10 cellular contexts compared by ENCODE assay signal in the genomic region with DNA sequence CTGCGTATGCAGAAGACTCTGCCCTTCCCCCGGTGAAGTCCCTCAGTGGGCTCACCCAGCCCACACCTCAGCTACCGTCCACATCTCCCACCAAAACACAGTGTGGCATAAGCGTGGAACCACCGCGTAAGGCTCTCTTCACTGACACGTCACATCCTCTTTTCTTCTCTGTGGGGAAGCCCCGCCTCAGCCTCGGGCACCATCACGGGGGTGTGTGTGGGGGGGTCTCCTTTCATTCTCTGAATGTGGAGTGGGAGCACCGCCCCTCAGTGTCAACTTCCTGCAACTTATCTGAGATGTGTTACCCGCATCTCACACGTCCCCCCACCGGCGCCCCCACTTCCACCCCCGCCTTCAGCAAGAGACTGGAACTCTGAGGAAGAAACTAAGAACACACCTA.
DNase-seq lines count a peak whose midpoint lies in the region; ATAC-seq lines count a peak whose summit lies in the region.
"Had no signal": no experiment of that assay in that cellular context is flagged by ENCODE, and none has a peak within 500 bp of the region (broad histone marks: within the 10 kb centered on the region; RNA-seq: fewer than 3 reads in every experiment).

No MANE protein-coding gene starts in this region.

- ATAC-seq in T-helper 17 cell (peak; percentile 96), naive B cell (ENCODE audit: low read depth in 2 of 2) (peak; percentile 99)
- peak; percentile 85 for ATAC-seq in stimulated activated memory B cell treated with anti-CD40 and anti-IgM and Interleukin-4, amounts not matched to agents 10 μg/mL and 1 μg/mL and 100 μg/mL, for 72 hours

- H3K9me3 Mint-ChIP-seq in activated T-helper 1 cell treated with anti-CD3 and anti-CD28 coated beads, Interleukin-12 subunit alpha, Interleukin-12 subunit beta, Interleukin-2, Interleukin-4 antibody, amounts not matched to agents 30 ng/mL and 10 ng/mL and 1 ng/mL, durations not matched to agents 14 hours and 24 hours and 36 hours = peaks cover 3% of the 10 kb centered on the region
- peaks cover 0 to 3% (median 0%) of the 10 kb centered on the region in 7 donors for H3K9me3 Mint-ChIP-seq in naive B cell
- H3K9me3 Mint-ChIP-seq in stimulated activated memory B cell treated with anti-CD40 and anti-IgM and Interleukin-4, amounts not matched to agents 10 μg/mL and 1 μg/mL and 100 μg/mL, for 72 hours = no peaks in the 10 kb centered on the region

- intact Hi-C loops in activated T-helper 1 cell treated with anti-CD3 and anti-CD28 coated beads, Interleukin-12 subunit alpha, Interleukin-12 subunit beta, Interleukin-2, Interleukin-4 antibody, amounts not matched to agents 30 ng/mL and 10 ng/mL and 1 ng/mL, durations not matched to agents 14 hours and 24 hours and 36 hours (cut with micrococcal nuclease) = loop anchor here (5.0 kb wide), 1 partner anchor 195 kb away; no protein-coding TSS in a partner anchor

- peaks cover 3% of the 10 kb centered on the region for H3K36me3 Mint-ChIP-seq in T-helper 17 cell (ENCODE audit: low read depth)
- peaks cover 3% of the 10 kb centered on the region for H3K36me3 Mint-ChIP-seq in activated T-helper 1 cell treated with anti-CD3 and anti-CD28 coated beads, Interleukin-12 subunit alpha, Interleukin-12 subunit beta, Interleukin-2, Interleukin-4 antibody, amounts not matched to agents 30 ng/mL and 10 ng/mL and 1 ng/mL, durations not matched to agents 14 hours and 24 hours and 36 hours (ENCODE audit: low read depth)
- peaks cover 0 to 6% of the 10 kb centered on the region in 2 donors for H3K36me3 Mint-ChIP-seq in naive B cell
- no peaks in the 10 kb centered on the region for H3K36me3 Mint-ChIP-seq in stimulated activated memory B cell treated with anti-CD40 and anti-IgM and Interleukin-4, amounts not matched to agents 10 μg/mL and 1 μg/mL and 100 μg/mL, for 72 hours

- H3K4me1 Mint-ChIP-seq in T-helper 17 cell = peaks cover 16% of the 10 kb centered on the region
- peaks cover 42% of the 10 kb centered on the region for H3K4me1 Mint-ChIP-seq in activated T-helper 1 cell treated with anti-CD3 and anti-CD28 coated beads, Interleukin-12 subunit alpha, Interleukin-12 subunit beta, Interleukin-2, Interleukin-4 antibody, amounts not matched to agents 30 ng/mL and 10 ng/mL and 1 ng/mL, durations not matched to agents 14 hours and 24 hours and 36 hours (ENCODE audit: low read depth)
- peaks cover 14 to 26% (median 19%) of the 10 kb centered on the region in 3 donors for H3K4me1 Mint-ChIP-seq in naive B cell
- peaks cover 23% of the 10 kb centered on the region for H3K4me1 Mint-ChIP-seq in stimulated activated memory B cell treated with anti-CD40 and anti-IgM and Interleukin-4, amounts not matched to agents 10 μg/mL and 1 μg/mL and 100 μg/mL, for 72 hours

- no peaks in the 10 kb centered on the region for H3K9me3 ChIP-seq in T-helper 17 cell (ENCODE audit: control insufficient read depth, low read length, poor library complexity, severe bottlenecking)

- DNase-seq in T-helper 17 cell (peak; percentile 11 to 36 (median 18)), naive B cell (peak; percentile 85), NCI-H774 (lab: John Stamatoyannopoulos, UW) (no peak), NCI-H1417 (lab: John Stamatoyannopoulos, UW) (no peak), NAMALWA (ENCODE audit: low spot score) (no peak), SIG-M5 treated with dmso at 0.1 percent for 504 hours (lab: John Stamatoyannopoulos, UW; ENCODE audit: unreplicated experiment) (no peak)
- peak; percentile 42 for DNase-seq in activated T-helper 1 cell treated with anti-CD3 and anti-CD28 coated beads, Interleukin-12 subunit alpha, Interleukin-12 subunit beta, Interleukin-2, Interleukin-4 antibody, amounts not matched to agents 30 ng/mL and 10 ng/mL and 1 ng/mL, durations not matched to agents 14 hours and 24 hours and 36 hours (ENCODE audit: low spot score)
- DNase-seq: anterior cingulate cortex, NCI-H2081 had no signal

- H3K27ac Mint-ChIP-seq in T-helper 17 cell (peak overlapping the region; percentile 91), naive B cell (peak overlapping the region; percentile 97 to 100 (median 98))
- peak overlapping the region; percentile 96 for H3K27ac Mint-ChIP-seq in activated T-helper 1 cell treated with anti-CD3 and anti-CD28 coated beads, Interleukin-12 subunit alpha, Interleukin-12 subunit beta, Interleukin-2, Interleukin-4 antibody, amounts not matched to agents 30 ng/mL and 10 ng/mL and 1 ng/mL, durations not matched to agents 14 hours and 24 hours and 36 hours
- H3K27ac Mint-ChIP-seq in stimulated activated memory B cell treated with anti-CD40 and anti-IgM and Interleukin-4, amounts not matched to agents 10 μg/mL and 1 μg/mL and 100 μg/mL, for 72 hours = peak overlapping the region; percentile 86

- no peaks in the 10 kb centered on the region for H3K27me3 Mint-ChIP-seq in T-helper 17 cell
- no peaks in the 10 kb centered on the region for H3K27me3 Mint-ChIP-seq in activated T-helper 1 cell treated with anti-CD3 and anti-CD28 coated beads, Interleukin-12 subunit alpha, Interleukin-12 subunit beta, Interleukin-2, Interleukin-4 antibody, amounts not matched to agents 30 ng/mL and 10 ng/mL and 1 ng/mL, durations not matched to agents 14 hours and 24 hours and 36 hours (ENCODE audit: insufficient read depth)
- H3K27me3 Mint-ChIP-seq in naive B cell = no peaks in the 10 kb centered on the region
- no peaks in the 10 kb centered on the region for H3K27me3 Mint-ChIP-seq in stimulated activated memory B cell treated with anti-CD40 and anti-IgM and Interleukin-4, amounts not matched to agents 10 μg/mL and 1 μg/mL and 100 μg/mL, for 72 hours

- H3K4me3 Mint-ChIP-seq in T-helper 17 cell (peak overlapping the region; percentile 84), naive B cell (peak overlapping the region; percentile 51 to 92 (median 83))
- peak overlapping the region; percentile 51 for H3K4me3 Mint-ChIP-seq in activated T-helper 1 cell treated with anti-CD3 and anti-CD28 coated beads, Interleukin-12 subunit alpha, Interleukin-12 subunit beta, Interleukin-2, Interleukin-4 antibody, amounts not matched to agents 30 ng/mL and 10 ng/mL and 1 ng/mL, durations not matched to agents 14 hours and 24 hours and 36 hours
- H3K4me3 Mint-ChIP-seq in stimulated activated memory B cell treated with anti-CD40 and anti-IgM and Interleukin-4, amounts not matched to agents 10 μg/mL and 1 μg/mL and 100 μg/mL, for 72 hours = peak overlapping the region; percentile 57

Comparison
In these comparisons a context has a peak if more than half of its experiments do, and no peak if none do; other contexts are left out.
1. DNase-seq: peak in T-helper 17 cell (3 of 3), activated T-helper 1 cell treated with anti-CD3 and anti-CD28 coated beads, Interleukin-12 subunit alpha, Interleukin-12 subunit beta, Interleukin-2, Interleukin-4 antibody, amounts not matched to agents 30 ng/mL and 10 ng/mL and 1 ng/mL, durations not matched to agents 14 hours and 24 hours and 36 hours (single experiment) and naive B cell (single experiment); none in NCI-H774 (single experiment), NCI-H1417 (0 of 3), NAMALWA (single experiment) and SIG-M5 treated with dmso at 0.1 percent for 504 hours (single experiment).
2. Peak in every context shown above with its lines, with median percentiles within 50 percentile points of each other: ATAC-seq, H3K27ac Mint-ChIP-seq and H3K4me3 Mint-ChIP-seq.